ENCODE assay signal across 8 cellular contexts in genomic region chr1:175023043-175023921, GRCh38. TPM values are rescaled to one million over a fixed set of nuclear protein-coding genes. Genes with fewer than 3 reads are reported as not detected.
DNase-seq lines count a peak whose midpoint lies in the region; ATAC-seq and TF ChIP-seq lines count a peak whose summit lies in the region.

TSS of gene MRPS14 (minus strand) at chr1:175023425. CDS start at chr1:175023408, 17 bp downstream.

- ATAC-seq in HG02870 (IDR thresholded peaks at IDR 0.05; ENCODE audit: unreplicated experiment) (peak; percentile 86), left cardiac atrium (peak; percentile 99 to 100), upper lobe of right lung (peak; percentile 100)

- H3K4me1 ChIP-seq in upper lobe of right lung: no peaks in the 10 kb centered on the region

- DNase-seq in GM13976 (ENCODE audit: low spot score) (peak; percentile 95), NCI-H146 treated with DMSO at 0.1 percent for 48 hours (lab: John Stamatoyannopoulos, UW; ENCODE audit: unreplicated experiment) (peak; percentile 92), amniotic epithelial cell (ENCODE audit: low read depth) (peak; percentile 98), left cardiac atrium (peak; percentile 97), posterior vena cava (ENCODE audit: low spot score) (peak; percentile 99), upper lobe of right lung (peak; percentile 98)

- peak within 1 kb of the TSS; percentile 82 for H3K27ac ChIP-seq in upper lobe of right lung

- H3K9me3 ChIP-seq in upper lobe of right lung: no peaks in the 10 kb centered on the region

- peaks cover 3% of the 10 kb centered on the region for H3K36me3 ChIP-seq in upper lobe of right lung

- H3K27me3 ChIP-seq in upper lobe of right lung: no peaks in the 10 kb centered on the region

- no peak for TF ChIP-seq CTCF in GM13976 (IDR thresholded peaks at IDR 0.05; ENCODE audit: borderline replicate concordance, control extremely low read depth, extremely low read depth, insufficient read depth, missing control alignments)
- TF ChIP-seq CTCF in upper lobe of right lung (IDR thresholded peaks at IDR 0.05): no peak

- in situ Hi-C loops in GM13976 (cut with MboI; ENCODE audit: low sequenced_read_pairs, unreplicated experiment): loop anchor here (10.0 kb wide), 1 partner anchor 302 kb away; no protein-coding TSS in a partner anchor

- intact Hi-C loops in T-helper 1 cell treated with Interleukin-12 subunit alpha and Interleukin-12 subunit beta and Interleukin-4 antibody, amounts not matched to agents 30 ng/mL and 1 ng/mL, for 36 hours (cut with micrococcal nuclease): loop anchor here (1.0 to 2.0 kb wide), 12 partner anchors 24 to 1546 kb away; partner anchors contain the start of genes CACYBP, CENPL, COP1 and DARS2
- intact Hi-C loops in left cardiac atrium (cut with DNase I): no loop called here
- intact Hi-C loops in posterior vena cava (cut with DNase I): no loop called here
- intact Hi-C loops in upper lobe of right lung (cut with DNase I): no loop called here

- peak within 1 kb of the TSS; percentile 81 for H3K4me3 ChIP-seq in upper lobe of right lung

RNA-seq across cellular contexts. Expression of gene MRPS14, which starts in this region (rescaled TPM):
- total RNA-seq in T-helper 1 cell treated with Interleukin-12 subunit alpha and Interleukin-12 subunit beta and Interleukin-4 antibody, amounts not matched to agents 30 ng/mL and 1 ng/mL, for 36 hours: 30.7 and 31.2 TPM in 2 replicates
- total RNA-seq in left cardiac atrium: 10 to 100 TPM; 26.0 to 26.7 TPM
- total RNA-seq in posterior vena cava: 10 to 100 TPM; 18.1 to 28.8 TPM
- total RNA-seq in upper lobe of right lung: 28.1 TPM

Comparison
In these comparisons a context has a peak if more than half of its experiments do, and no peak if none do; other contexts are left out.
1. Peak in every context shown above with its lines: DNase-seq, ATAC-seq, H3K4me3 ChIP-seq and H3K27ac ChIP-seq.